In genomic region chr2:189225032-189225431, GRCh38 we compare ENCODE assay signal across 19 cellular contexts. TPM values are rescaled to one million over a fixed set of nuclear protein-coding genes. Genes with fewer than 3 reads are reported as not detected.
DNase-seq lines count a peak whose midpoint lies in the region; ATAC-seq, FAIRE-seq and TF ChIP-seq lines count a peak whose summit lies in the region.
"Had no signal": no experiment of that assay in that cellular context is flagged by ENCODE, and none has a peak within 500 bp of the region (broad histone marks: within the 10 kb centered on the region; RNA-seq: fewer than 3 reads in every experiment).

No MANE protein-coding gene starts in this region.

- TF ChIP-seq EP300 in K562 (IDR thresholded peaks at IDR 0.05; ENCODE audit: low read length), result no peak

- TF ChIP-seq CTCF in Loucy (conservative IDR thresholded peaks at IDR 0.05; ENCODE audit: low read length) (no peak), K562 (IDR thresholded peaks at IDR 0.05 in 2 of 3, conservative IDR thresholded peaks at IDR 0.05 in 1 of 3; ENCODE audit: insufficient read depth in 2 of 3, low read depth in 1 of 3, low read length in 3 of 3) (no peak)

- H3K4me3 ChIP-seq in Loucy (ENCODE audit: low read length, poor library complexity, severe bottlenecking), result peak overlapping the region; percentile 27
- no peak overlapping the region for H3K4me3 ChIP-seq in K562
- H3K4me3 ChIP-seq: GM12878, GM23338 had no signal

- no peaks in the 10 kb centered on the region for H3K79me2 ChIP-seq in Loucy (ENCODE audit: insufficient read depth, low read length)
- H3K79me2 ChIP-seq in K562 (ENCODE audit: control insufficient read depth, insufficient read depth, low read length), result no peaks in the 10 kb centered on the region

- no peak overlapping the region for H3K27ac ChIP-seq in K562 (ENCODE audit: extremely low read depth, low read depth, low read length)

- H2AFZ ChIP-seq in Loucy (ENCODE audit: low read length) (no peak overlapping the region), K562 (ENCODE audit: low read depth, low read length) (no peak overlapping the region)
- H2AFZ ChIP-seq: GM23338 had no signal

- in situ Hi-C loops in K562 (cut with MboI), result no loop called here

- intact Hi-C loops in K562 (cut with micrococcal nuclease), result no loop called here

- FAIRE-seq in K562 (lab: Jason Lieb, UNC) (no peak), GM12891 (lab: Jason Lieb, UNC) (no peak)
- FAIRE-seq: GM12878, H54, HTR-8/SVneo had no signal

- no peaks in the 10 kb centered on the region for H3K9me1 ChIP-seq in K562 (ENCODE audit: control insufficient read depth, insufficient read depth, low read length)

- no peak for TF ChIP-seq RAD21 in K562 (CRISPR knock-in tag; conservative IDR thresholded peaks at IDR 0.05 in 1 of 2, IDR thresholded peaks at IDR 0.05 in 1 of 2)

- H3K9ac ChIP-seq in Loucy (ENCODE audit: low read depth, low read length, poor library complexity, severe bottlenecking) (no peak overlapping the region), K562 (ENCODE audit: insufficient read depth in 1 of 2, low read depth in 2 of 2, low read length in 2 of 2) (no peak overlapping the region)

- DNase-seq in NCI-H82 (lab: John Stamatoyannopoulos, UW) (peak; percentile 7), NCI-H82 treated with DMSO at 0.1 percent for 48 hours (lab: John Stamatoyannopoulos, UW; ENCODE audit: unreplicated experiment) (no peak), K562 (ENCODE audit: extremely low read depth in 1 of 4, low spot score in 3 of 4) (no peak), germinal center (ENCODE audit: low spot score) (no peak), GM12891 (ENCODE audit: insufficient read length, low spot score) (no peak), NCI-H128 (lab: John Stamatoyannopoulos, UW; ENCODE audit: unreplicated experiment) (no peak)
- DNase-seq: AML-193; CD4-positive, alpha-beta memory T cell; DMS79 treated with DMSO at 0.1 percent for 48 hours; EL; HCEC 1CT; IMR-90; KBM-7 had no signal

- TF ChIP-seq POLR2A in K562 (conservative IDR thresholded peaks at IDR 0.05) (no peak), GM12891 (IDR thresholded peaks at IDR 0.05; ENCODE audit: low read depth, low read length) (no peak)

- H3F3A ChIP-seq in Loucy (ENCODE audit: low read depth), result no peaks in the 10 kb centered on the region

- no peaks in the 10 kb centered on the region for H3K36me3 ChIP-seq in Loucy (ENCODE audit: insufficient read depth, low read length)
- H3K36me3 ChIP-seq in K562 (ENCODE audit: control insufficient read depth, insufficient read depth, low read length), result no peaks in the 10 kb centered on the region

- H4K20me1 ChIP-seq in Loucy (ENCODE audit: insufficient read depth, low read length, poor library complexity, severe bottlenecking) (no peaks in the 10 kb centered on the region), K562 (replicated peaks; ENCODE audit: control insufficient read depth, insufficient read depth, low read length) (no peaks in the 10 kb centered on the region)

- WGBS in K562 (ENCODE audit: insufficient coverage, low coverage, missing lambda C conversion rate), result 13% methylated on average over 1 of the region's 2 CpGs

- POLR2A ChIA-PET in K562 (lab: Yijun Ruan, JAX), result interaction anchor here (0.6 kb wide), 1 partner anchor 179 kb away, joined by 3 read pairs; no protein-coding TSS in a partner anchor

- H3K4me1 ChIP-seq in Loucy (ENCODE audit: insufficient read depth, low read length, poor library complexity, severe bottlenecking) (peaks cover 42% of the 10 kb centered on the region), K562 (replicated peaks in 1 of 2; ENCODE audit: control insufficient read depth in 2 of 2, insufficient read depth in 2 of 2, low read length in 2 of 2) (no peaks in the 10 kb centered on the region)

- H3K9me3 ChIP-seq in Loucy (ENCODE audit: insufficient read depth, low read depth, low read length), result no peaks in the 10 kb centered on the region
- no peaks in the 10 kb centered on the region for H3K9me3 ChIP-seq in K562 (replicated peaks; ENCODE audit: control insufficient read depth, insufficient read depth, low read depth, low read length)

- H3K9me2 ChIP-seq in Loucy (replicated peaks; ENCODE audit: low read depth, low read length), result no peaks in the 10 kb centered on the region

- H3K4me2 ChIP-seq in Loucy (ENCODE audit: low read depth, low read length, poor library complexity, severe bottlenecking) (peak overlapping the region; percentile 29), K562 (ENCODE audit: insufficient read depth, low read length) (no peak overlapping the region)
- H3K4me2 ChIP-seq: GM23338 had no signal

- CTCF ChIA-PET in K562 (lab: Yijun Ruan, JAX; ENCODE audit: low intra/inter-chr PET ratio), result no interaction called here

- no peaks in the 10 kb centered on the region for H3K27me3 ChIP-seq in Loucy (ENCODE audit: insufficient read depth, low read length, poor library complexity, severe bottlenecking)
- no peaks in the 10 kb centered on the region for H3K27me3 ChIP-seq in K562 (ENCODE audit: control insufficient read depth in 2 of 2, insufficient read depth in 2 of 2, low read length in 2 of 2)

- BruUV-seq in K562 (replicated peaks; lab: Mats Ljungman, UMichigan), result no TSS peak

- ATAC-seq in K562, result no peak
- ATAC-seq: GM12878, GM23338 had no signal

TF ChIP-seq in K562, 482 proteins besides CTCF, POLR2A, EP300 and RAD21:
- TF ChIP-seq PKNOX1 (IDR thresholded peaks at IDR 0.05) (peak; percentile 17; the same call in 1 of the 2 replicates), MBD1 (CRISPR knock-in tag; IDR thresholded peaks at IDR 0.05) (no peak)

TF ChIP-seq in GM12891, 5 proteins besides CTCF, POLR2A, EP300 and RAD21:
- TF ChIP-seq POU2F2 (IDR thresholded peaks at IDR 0.05; ENCODE audit: low read depth, low read length) (no peak), PAX5 (IDR thresholded peaks at IDR 0.05; ENCODE audit: insufficient read depth, low read length, severe bottlenecking) (no peak), POLR2AphosphoS5 (IDR thresholded peaks at IDR 0.05; ENCODE audit: low read depth, low read length) (no peak), TAF1 (IDR thresholded peaks at IDR 0.05; ENCODE audit: low read depth, low read length) (no peak), SPI1 (IDR thresholded peaks at IDR 0.05; ENCODE audit: low read depth, low read length) (no peak)

RNA-seq across cellular contexts. Expression of gene COL5A2, which starts 45.5 kb away (rescaled TPM):
- total RNA-seq in K562 (2011; cell fraction: chromatin; rRNA removed; ENCODE audit: low replicate concordance), result 0.60 and 0.62 TPM in 2 replicates
- total RNA-seq in K562 (2011; cell fraction: nucleolus; rRNA removed), result 0.13 TPM in 1 of 2 replicates, not detected in the other
- total RNA-seq in K562 (2011; cell fraction: nucleoplasm; rRNA removed), result 0.07 and 1.1 TPM in 2 replicates
- 0.20 and 0.54 TPM in 2 replicates for total RNA-seq in K562 (2014; rRNA removed)
- 0.26 and 0.44 TPM in 2 replicates for total RNA-seq in K562 (2014; rRNA removed; fragmentation: Illumina TruSeq; extraction: Trizol)
- 0.26 and 0.29 TPM in 2 replicates for total RNA-seq in K562 (2015; rRNA removed; fragmentation: Illumina TruSeq; extraction: Trizol)
- 0.42 and 0.45 TPM in 2 replicates for total RNA-seq in K562 (2021)
- polyA plus RNA-seq in K562 (2011; rRNA removed), result 0.18 and 0.19 TPM in 2 replicates
- polyA plus RNA-seq in K562 (2011; cell fraction: cytosol; rRNA removed), result 0.06 and 0.27 TPM in 2 replicates
- 0.48 and 0.57 TPM in 2 replicates for polyA plus RNA-seq in K562 (2011; cell fraction: nucleus; rRNA removed)
- polyA plus RNA-seq in K562 (2012), result 0.10 and 0.11 TPM in 2 replicates
- 0.17 and 0.19 TPM in 2 replicates for polyA plus RNA-seq in K562 (2014; fragmentation: Illumina TruSeq; extraction: Trizol)
- polyA plus RNA-seq in K562 (2014; fragmentation: Nextera tagmentation; extraction: Ambion mirVana), result under 1 TPM; 0.01 to 0.03 TPM
- polyA plus RNA-seq in K562 (2014; rRNA removed), result 0.03 and 0.07 TPM in 2 replicates
- polyA minus RNA-seq in K562 (2011; rRNA and poly(A)+ RNA removed), result 0.53 and 0.57 TPM in 2 replicates
- polyA minus RNA-seq in K562 (2011; cell fraction: cytosol; rRNA and poly(A)+ RNA removed), result not detected in 2 replicates
- 0.27 and 0.44 TPM in 2 replicates for polyA minus RNA-seq in K562 (2011; cell fraction: nucleus; rRNA and poly(A)+ RNA removed)
- polyA plus RNA-seq in GM12891 (2012; ENCODE audit: low read depth, missing spikeins), result 0.18 TPM
- polyA plus RNA-seq: CD14-positive monocyte had no signal
